Comparison of ENCODE assay signal across 2 cellular contexts in genomic region chr14:23402296-23403138, GRCh38.
A peak's percentile ranks its signal among the peaks of the same experiment; 100 is the strongest.
TF ChIP-seq lines count a peak whose summit lies in the region.

No MANE protein-coding gene starts in this region.

TF ChIP-seq in IMR-90, 13 proteins besides CTCF, POLR2A, EP300 and RAD21:
- TF ChIP-seq BHLHE40 (IDR thresholded peaks at IDR 0.05; ENCODE audit: low read depth, low read length) (no peak), RCOR1 (IDR thresholded peaks at IDR 0.05; ENCODE audit: insufficient replicate concordance, low read length) (no peak), CEBPB (IDR thresholded peaks at IDR 0.05; ENCODE audit: low read depth, low read length) (no peak), FOS (IDR thresholded peaks at IDR 0.05; ENCODE audit: low read depth, low read length) (no peak), USF2 (IDR thresholded peaks at IDR 0.05; ENCODE audit: low read depth, low read length) (no peak), NFE2L2 (IDR thresholded peaks at IDR 0.05; ENCODE audit: low read depth, low read length) (no peak), MAZ (IDR thresholded peaks at IDR 0.05; ENCODE audit: borderline replicate concordance, low read depth, low read length) (no peak), CHD1 (IDR thresholded peaks at IDR 0.05; ENCODE audit: low read depth, low read length) (no peak), RFX5 (IDR thresholded peaks at IDR 0.05; ENCODE audit: low read depth, low read length) (no peak), ELK1 (IDR thresholded peaks at IDR 0.05; ENCODE audit: borderline replicate concordance, low read depth, low read length) (no peak), MXI1 (IDR thresholded peaks at IDR 0.05; ENCODE audit: borderline replicate concordance, low read depth, low read length) (no peak), SMC3 (IDR thresholded peaks at IDR 0.05; ENCODE audit: low read depth, low read length) (no peak), MAFK (IDR thresholded peaks at IDR 0.05; ENCODE audit: low read depth, low read length) (no peak)
TF ChIP-seq in IMR-90: peak in this region for 0.

TF ChIP-seq in K562, 482 proteins besides CTCF, POLR2A, EP300 and RAD21:
- no peak for TF ChIP-seq HBP1 (CRISPR knock-in tag; IDR thresholded peaks at IDR 0.05)
- TF ChIP-seq HSF4 (CRISPR knock-in tag; IDR thresholded peaks at IDR 0.05; ENCODE audit: borderline replicate concordance) = no peak
- TF ChIP-seq ZNF699 (CRISPR knock-in tag; IDR thresholded peaks at IDR 0.05; ENCODE audit: insufficient replicate concordance) = no peak
- TF ChIP-seq, protein P1, sequence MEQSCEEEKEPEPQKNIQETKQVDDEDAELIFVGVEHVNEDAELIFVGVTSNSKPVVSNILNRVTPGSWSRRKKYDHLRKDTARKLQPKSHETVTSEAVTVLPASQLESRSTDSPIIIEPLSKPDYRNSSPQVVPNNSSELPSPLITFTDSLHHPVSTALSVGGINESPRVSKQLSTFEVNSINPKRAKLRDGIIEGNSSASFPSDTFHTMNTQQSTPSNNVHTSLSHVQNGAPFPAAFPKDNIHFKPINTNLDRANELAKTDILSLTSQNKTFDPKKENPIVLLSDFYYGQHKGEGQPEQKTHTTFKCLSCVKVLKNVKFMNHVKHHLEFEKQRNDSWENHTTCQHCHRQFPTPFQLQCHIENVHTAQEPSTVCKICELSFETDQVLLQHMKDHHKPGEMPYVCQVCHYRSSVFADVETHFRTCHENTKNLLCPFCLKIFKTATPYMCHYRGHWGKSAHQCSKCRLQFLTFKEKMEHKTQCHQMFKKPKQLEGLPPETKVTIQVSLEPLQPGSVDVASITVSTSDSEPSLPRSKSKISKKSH (CRISPR knock-in tag; IDR thresholded peaks at IDR 0.05) = no peak
- TF ChIP-seq L3MBTL2 (IDR thresholded peaks at IDR 0.05) = 0 out of 2 replicates have a peak, but pooled peaks have one; percentile 33
